24 cellular contexts compared by ENCODE assay signal in genomic region chr5:127385936-127386335, GRCh38.
"Had no signal": no experiment of that assay in that cellular context is flagged by ENCODE, and none has a peak within 500 bp of the region (broad histone marks: within the 10 kb centered on the region; RNA-seq: fewer than 3 reads in every experiment).

No MANE protein-coding gene starts in this region.

- H3K27ac ChIP-seq: body of pancreas, cardiac muscle cell had no signal

- H3K27me3 ChIP-seq: body of pancreas, cardiac muscle cell had no signal

- H3K36me3 ChIP-seq: cardiac muscle cell had no signal

- H3K9ac ChIP-seq: SK-N-SH had no signal

- H3K4me3 ChIP-seq: body of pancreas, cardiac muscle cell had no signal

- H3K4me1 Mint-ChIP-seq: activated CD8-positive, alpha-beta memory T cell treated with anti-CD3 and anti-CD28 coated beads, Interleukin-2, amount 10 ng/mL, durations not matched to agents 7 days and 5 days; activated naive CD4-positive, alpha-beta T cell treated with anti-CD3 and anti-CD28 coated beads, Interleukin-2, amount 50 U/mL, for 24 hours; WTC11 had no signal

- H3K4me3 Mint-ChIP-seq: activated CD8-positive, alpha-beta memory T cell treated with anti-CD3 and anti-CD28 coated beads, Interleukin-2, amount 10 ng/mL, durations not matched to agents 7 days and 5 days; activated naive CD4-positive, alpha-beta T cell treated with anti-CD3 and anti-CD28 coated beads, Interleukin-2, amount 50 U/mL, for 24 hours; activated T-cell treated with anti-CD3 and anti-CD28 coated beads, Interleukin-2, amount 50 U/mL, for 24 hours; activated T-helper 1 cell treated with anti-CD3 and anti-CD28 coated beads, Interleukin-12 subunit alpha, Interleukin-12 subunit beta, Interleukin-2, Interleukin-4 antibody, amounts not matched to agents 30 ng/mL and 10 ng/mL and 1 ng/mL, durations not matched to agents 14 hours and 24 hours and 36 hours; T-helper 2 cell treated with Interferon-gamma antibody and Interleukin-4, amounts not matched to agents 5 μg/mL and 100 μg/mL, for 36 hours; WTC11 had no signal

- H3K9me3 ChIP-seq: body of pancreas, SK-N-SH had no signal

- ATAC-seq: activated CD8-positive, alpha-beta memory T cell treated with anti-CD3 and anti-CD28 coated beads, Interleukin-2, amount 10 ng/mL, durations not matched to agents 7 days and 5 days; body of pancreas; WTC11 had no signal

- H3K9me3 Mint-ChIP-seq: activated naive CD4-positive, alpha-beta T cell treated with anti-CD3 and anti-CD28 coated beads, Interleukin-2, amount 50 U/mL, for 24 hours; activated T-cell treated with anti-CD3 and anti-CD28 coated beads, Interleukin-2, amount 50 U/mL, for 24 hours; activated T-helper 1 cell treated with anti-CD3 and anti-CD28 coated beads, Interleukin-12 subunit alpha, Interleukin-12 subunit beta, Interleukin-2, Interleukin-4 antibody, amounts not matched to agents 30 ng/mL and 10 ng/mL and 1 ng/mL, durations not matched to agents 14 hours and 24 hours and 36 hours; T-helper 2 cell treated with Interferon-gamma antibody and Interleukin-4, amounts not matched to agents 5 μg/mL and 100 μg/mL, for 36 hours; WTC11 had no signal

- DNase-seq: activated CD4-positive, alpha-beta T cell treated with anti-CD3 and anti-CD28 coated beads for 48 hours; activated CD4-positive, alpha-beta T cell treated with anti-CD3 and anti-CD28 coated beads, Interleukin-2, amount 50 U/mL, for 4 hours; activated CD4-positive, CD25-positive, alpha-beta regulatory T cell treated with anti-CD3 and anti-CD28 coated beads, Interleukin-2, amount 50 U/mL, for 72 hours; activated CD8-positive, alpha-beta memory T cell treated with anti-CD3 and anti-CD28 coated beads, Interleukin-2, amount 10 ng/mL, durations not matched to agents 7 days and 5 days; activated effector memory CD4-positive, alpha-beta T cell treated with Interleukin-2 at 50 U/mL for 16 hours; activated naive CD4-positive, alpha-beta T cell; activated T-cell treated with anti-CD3 and anti-CD28 coated beads, Interleukin-2, amount 50 U/mL, for 24 hours; aorta; body of pancreas; NCI-H146; NCI-H187 treated with DMSO at 0.1 percent for 48 hours; NCI-H2171; NCI-H2227 treated with DMSO at 0.1 percent for 48 hours; NCI-H510A; NCI-H526 treated with DMSO at 0.1 percent for 48 hours; NCI-H82; SIG-M5; SK-N-SH; SW 1271 had no signal

- H3K4me2 ChIP-seq: SK-N-SH had no signal

- H3K4me1 ChIP-seq: body of pancreas had no signal

- H3K27ac Mint-ChIP-seq: activated CD8-positive, alpha-beta memory T cell treated with anti-CD3 and anti-CD28 coated beads, Interleukin-2, amount 10 ng/mL, durations not matched to agents 7 days and 5 days; activated naive CD4-positive, alpha-beta T cell treated with anti-CD3 and anti-CD28 coated beads, Interleukin-2, amount 50 U/mL, for 24 hours; activated T-cell treated with anti-CD3 and anti-CD28 coated beads, Interleukin-2, amount 50 U/mL, for 24 hours; activated T-helper 1 cell treated with anti-CD3 and anti-CD28 coated beads, Interleukin-12 subunit alpha, Interleukin-12 subunit beta, Interleukin-2, Interleukin-4 antibody, amounts not matched to agents 30 ng/mL and 10 ng/mL and 1 ng/mL, durations not matched to agents 14 hours and 24 hours and 36 hours; T-helper 2 cell treated with Interferon-gamma antibody and Interleukin-4, amounts not matched to agents 5 μg/mL and 100 μg/mL, for 36 hours; WTC11 had no signal

- H3K36me3 Mint-ChIP-seq: activated CD8-positive, alpha-beta memory T cell treated with anti-CD3 and anti-CD28 coated beads, Interleukin-2, amount 10 ng/mL, durations not matched to agents 7 days and 5 days; activated naive CD4-positive, alpha-beta T cell treated with anti-CD3 and anti-CD28 coated beads, Interleukin-2, amount 50 U/mL, for 24 hours; WTC11 had no signal
